ENCODE assay signal across 8 cellular contexts in genomic region chr2:9422321-9423099, GRCh38. TPM values are rescaled to one million over a fixed set of nuclear protein-coding genes. Genes with fewer than 3 reads are reported as not detected.
A peak's percentile ranks its signal among the peaks of the same experiment; 100 is the strongest.
DNase-seq lines count a peak whose midpoint lies in the region; ATAC-seq and TF ChIP-seq lines count a peak whose summit lies in the region.

No MANE protein-coding gene starts in this region.

- DNase-seq in EH (ENCODE audit: low read depth) (peak; percentile 55), HUDEP-2 (lab: John Stamatoyannopoulos, UW; ENCODE audit: unreplicated experiment in 76 of 76) (peak in 52 of 76 experiments; percentile 5 to 62 (median 32)), T-helper 9 cell (peak; percentile 25), mammary epithelial cell (peak; percentile 51), islet precursor cell (peak; percentile 78), GF-D8 (lab: John Stamatoyannopoulos, UW) (no peak)
- peak; percentile 31 for DNase-seq in stimulated activated CD4-positive, alpha-beta T cell treated with anti-CD3 and anti-CD28 coated beads, Interleukin-12 subunit alpha, Interleukin-12 subunit beta, amount 100 ng/mL, for 4 hours

- H3K4me3 ChIP-seq in mammary epithelial cell (replicated peaks in 1 of 3; ENCODE audit: insufficient read depth in 1 of 3, low read depth in 2 of 3, low read length in 3 of 3): peak overlapping the region; percentile 70 to 92 (median 90)

- H4K20me1 ChIP-seq in mammary epithelial cell (ENCODE audit: insufficient read depth, low read length): no peaks in the 10 kb centered on the region

- H3K4me1 ChIP-seq in mammary epithelial cell (ENCODE audit: insufficient read depth, low read length): peaks cover 16% of the 10 kb centered on the region

- peak; percentile 29 for ATAC-seq in GM21447 (IDR thresholded peaks at IDR 0.05; ENCODE audit: unreplicated experiment)

- no peaks in the 10 kb centered on the region for H3K9me3 ChIP-seq in mammary epithelial cell (replicated peaks; ENCODE audit: insufficient read depth, low read length)

- H3K36me3 ChIP-seq in mammary epithelial cell (ENCODE audit: insufficient read depth, low read length): no peaks in the 10 kb centered on the region

- intact Hi-C loops in mammary epithelial cell (cut with micrococcal nuclease): loop anchor here (1.0 to 10.0 kb wide), 6 partner anchors 36 to 418 kb away; partner anchors contain the start of genes ADAM17, MBOAT2 and YWHAQ

- peaks cover 88% of the 10 kb centered on the region for H3K79me2 ChIP-seq in mammary epithelial cell (ENCODE audit: insufficient read depth, low read length)

- H2AFZ ChIP-seq in mammary epithelial cell (ENCODE audit: low read depth, low read length): peak overlapping the region; percentile 95

- dilution Hi-C loops in mammary epithelial cell (cut with HindIII; ENCODE audit: low sequenced_read_pairs): no loop called here

- H3K27ac ChIP-seq in mammary epithelial cell (ENCODE audit: insufficient read depth, low read depth, low read length): peak overlapping the region; percentile 74

- CTCF ChIA-PET in mammary epithelial cell (lab: Charles Lee; ENCODE audit: low non-redundant PET): interaction anchor here (0.5 kb wide), 1 partner anchor 621 kb away, joined by 28 read pairs; no protein-coding TSS in a partner anchor

- in situ Hi-C loops in mammary epithelial cell (cut with MboI; ENCODE audit: low sequenced_read_pairs in 2 of 2): no loop called here

- TF ChIP-seq CTCF in mammary epithelial cell (conservative IDR thresholded peaks at IDR 0.05 in 1 of 2, IDR thresholded peaks at IDR 0.05 in 1 of 2; ENCODE audit: extremely low read depth in 1 of 2, insufficient read depth in 1 of 2, low read depth in 1 of 2, low read length in 2 of 2): no peak

- BruUV-seq in mammary epithelial cell (replicated peaks; lab: Mats Ljungman, UMichigan): no TSS peak

- WGBS in mammary epithelial cell (ENCODE audit: low coverage, missing lambda C conversion rate): 0% methylated on average over 12 of the region's 42 CpGs

- H3K9ac ChIP-seq in mammary epithelial cell (ENCODE audit: insufficient read depth, low read length): peak overlapping the region; percentile 71

- peak overlapping the region; percentile 98 for H3K4me2 ChIP-seq in mammary epithelial cell (ENCODE audit: insufficient read depth, low read depth, low read length)

- no peaks in the 10 kb centered on the region for H3K27me3 ChIP-seq in mammary epithelial cell (ENCODE audit: insufficient read depth, low read length)

RNA-seq across cellular contexts. Expression of gene ITGB1BP1, which starts 0.8 kb away (rescaled TPM):
- 100 to 1,000 TPM in 1 of 2 donors, 10 to 100 TPM in 1; 20.3 to 155 TPM for total RNA-seq in mammary epithelial cell
- polyA plus RNA-seq in mammary epithelial cell: 58.1 TPM
- polyA minus RNA-seq in mammary epithelial cell: 37.6 TPM

RNA-seq across cellular contexts. Expression of gene CPSF3, which starts 0.9 kb away (rescaled TPM):
- total RNA-seq in mammary epithelial cell: 10 to 100 TPM; 38.8 to 40.7 TPM
- 31.9 TPM for polyA plus RNA-seq in mammary epithelial cell
- 51.6 TPM for polyA minus RNA-seq in mammary epithelial cell

RNA-seq across cellular contexts. Expression of gene IAH1, which starts 51.8 kb away (rescaled TPM):
- 10 to 100 TPM; 26.3 to 53.1 TPM for total RNA-seq in mammary epithelial cell
- polyA plus RNA-seq in mammary epithelial cell: 57.0 TPM
- polyA minus RNA-seq in mammary epithelial cell: 63.5 TPM
